In genomic region chr1:15323351-15323988, GRCh38 we compare ENCODE assay signal across 8 cellular contexts.
DNase-seq lines count a peak whose midpoint lies in the region; ATAC-seq and TF ChIP-seq lines count a peak whose summit lies in the region.

No MANE protein-coding gene starts in this region.

- H3K27me3 Mint-ChIP-seq in neural crest cell (ENCODE audit: low read depth), result peaks cover 4% of the 10 kb centered on the region

- peaks cover 8% of the 10 kb centered on the region for H3K9me3 Mint-ChIP-seq in neural crest cell

- DNase-seq in DMS79 (lab: John Stamatoyannopoulos, UW), result peak; percentile 25
- DNase-seq in Jurkat, Clone E6-1 (ENCODE audit: low read depth, low spot score), result peak; percentile 68
- peak; percentile 80 for DNase-seq in RKO (ENCODE audit: low spot score)
- peak; percentile 48 for DNase-seq in activated T-helper 1 cell treated with Interleukin-2 at 50 U/mL for 16 hours (ENCODE audit: low read depth)
- peak; percentile 85 for DNase-seq in fibroblast of pulmonary artery (ENCODE audit: low read depth)
- DNase-seq in neural crest cell (ENCODE audit: low read depth, low spot score), result peak; percentile 79
- DNase-seq in stimulated activated naive CD4-positive, alpha-beta T cell treated with Interleukin-2 at 50 U/mL for 16 hours (lab: John Stamatoyannopoulos, UW), result peak; percentile 57

- H3K4me1 Mint-ChIP-seq in neural crest cell, result peaks cover 46% of the 10 kb centered on the region

- ATAC-seq in GM18517 (IDR thresholded peaks at IDR 0.05; ENCODE audit: unreplicated experiment), result no peak

- H3K4me3 ChIP-seq in Jurkat, Clone E6-1 (ENCODE audit: low read length), result no peak overlapping the region
- no peak overlapping the region for H3K4me3 ChIP-seq in fibroblast of pulmonary artery (replicated peaks; ENCODE audit: low read depth, low read length)

- peak overlapping the region; percentile 4 for H3K4me3 Mint-ChIP-seq in neural crest cell

- TF ChIP-seq CTCF in fibroblast of pulmonary artery (IDR thresholded peaks at IDR 0.05; ENCODE audit: low read length, missing control alignments) (peak; percentile 99), neural crest cell (conservative IDR thresholded peaks at IDR 0.05) (peak; percentile 97)

- H3K27ac Mint-ChIP-seq in neural crest cell (ENCODE audit: unreplicated experiment), result peak overlapping the region; percentile 85

- no peaks in the 10 kb centered on the region for H3K36me3 Mint-ChIP-seq in neural crest cell (ENCODE audit: low read depth)

Comparison
In these comparisons a context has a peak if more than half of its experiments do, and no peak if none do; other contexts are left out.
1. DNase-seq: peak in every context shown above with its lines; median percentile 85 in fibroblast of pulmonary artery; 80 in RKO; 79 in neural crest cell; 68 in Jurkat, Clone E6-1; 57 in stimulated activated naive CD4-positive, alpha-beta T cell treated with Interleukin-2 at 50 U/mL for 16 hours; 48 in activated T-helper 1 cell treated with Interleukin-2 at 50 U/mL for 16 hours; 25 in DMS79.